17 cellular contexts compared by ENCODE assay signal in genomic region chr2:235854276-235854675, GRCh38.
DNase-seq lines count a peak whose midpoint lies in the region; ATAC-seq, FAIRE-seq and TF ChIP-seq lines count a peak whose summit lies in the region.
"Had no signal": no experiment of that assay in that cellular context is flagged by ENCODE, and none has a peak within 500 bp of the region (broad histone marks: within the 10 kb centered on the region; RNA-seq: fewer than 3 reads in every experiment).

No MANE protein-coding gene starts in this region.

- no peak for TF ChIP-seq CTCF in fibroblast of pulmonary artery (IDR thresholded peaks at IDR 0.05; ENCODE audit: low read length, missing control alignments)

- ATAC-seq in GM18907 (IDR thresholded peaks at IDR 0.05; ENCODE audit: unreplicated experiment) = no peak
- ATAC-seq in HG03439 (IDR thresholded peaks at IDR 0.05; ENCODE audit: unreplicated experiment) = no peak

- FAIRE-seq in H54 (lab: Jason Lieb, UNC) = no peak
- FAIRE-seq: GM19239 had no signal

- no peak overlapping the region for H3K4me3 ChIP-seq in fibroblast of pulmonary artery (replicated peaks; ENCODE audit: low read depth, low read length)
- H3K4me3 ChIP-seq: HAP-1, PC-9 had no signal

- DNase-seq in H54 (ENCODE audit: insufficient read length, low spot score) = peak; percentile 25
- DNase-seq in NCI-H2196 treated with DMSO at 0.1 percent for 48 hours (lab: John Stamatoyannopoulos, UW; ENCODE audit: unreplicated experiment) = peak; percentile 2
- DNase-seq in fibroblast of pulmonary artery (ENCODE audit: low read depth) = peak; percentile 14
- DNase-seq in myocyte (ENCODE audit: low read depth) = peak; percentile 54
- no peak for DNase-seq in medulla oblongata (ENCODE audit: extremely low spot score)
- no peak for DNase-seq in NCI-H128 (lab: John Stamatoyannopoulos, UW; ENCODE audit: unreplicated experiment)
- DNase-seq: MM.1S; NCI-H1092 treated with DMSO at 0.1 percent for 48 hours; NCI-H1694; NCI-H345; NCI-H526; NK-92 treated with Interleukin-12 subunit alpha and Interleukin-12 subunit beta, amount 100 ng/mL, for 24 hours; PC-9 had no signal

- no peak for TF ChIP-seq POLR2A in H54 (IDR thresholded peaks at IDR 0.05; ENCODE audit: low read depth, low read length)

Comparison
In these comparisons a context has a peak if more than half of its experiments do, and no peak if none do; other contexts are left out.
1. DNase-seq: peak in H54 (single experiment), NCI-H2196 treated with DMSO at 0.1 percent for 48 hours (single experiment), fibroblast of pulmonary artery (single experiment) and myocyte (single experiment); none in medulla oblongata (single experiment) and NCI-H128 (single experiment).